ENCODE assay signal across 20 cellular contexts in genomic region chr20:54929191-54929590, GRCh38.
DNase-seq lines count a peak whose midpoint lies in the region; ATAC-seq, FAIRE-seq and TF ChIP-seq lines count a peak whose summit lies in the region.
"Had no signal": no experiment of that assay in that cellular context is flagged by ENCODE, and none has a peak within 500 bp of the region (broad histone marks: within the 10 kb centered on the region; RNA-seq: fewer than 3 reads in every experiment).

No MANE protein-coding gene starts in this region.

- no peak for FAIRE-seq in HepG2 (lab: Jason Lieb, UNC)
- FAIRE-seq in HTR-8/SVneo (lab: Jason Lieb, UNC): peak; percentile 28
- FAIRE-seq: D721Med, GM12891, GM19239 had no signal

- no peaks in the 10 kb centered on the region for H3K36me3 ChIP-seq in HepG2 (replicated peaks in 1 of 2; ENCODE audit: control insufficient read depth in 1 of 2, insufficient read depth in 2 of 2, low read length in 2 of 2)
- no peaks in the 10 kb centered on the region for H3K36me3 ChIP-seq in right lobe of liver
- H3K36me3 ChIP-seq: BLaER1 treated with 17β-estradiol and CSF1 and Interleukin-3, amounts not matched to agents 10 nM and 100 nM had no signal

- H3K9me3 ChIP-seq in HepG2 (ENCODE audit: low read length): peaks cover 76% of the 10 kb centered on the region
- H3K9me3 ChIP-seq in right lobe of liver: no peaks in the 10 kb centered on the region
- H3K9me3 ChIP-seq: BLaER1 treated with 17β-estradiol and CSF1 and Interleukin-3, amounts not matched to agents 10 nM and 100 nM had no signal

- ATAC-seq in HepG2 (no peak), right lobe of liver (no peak), left cardiac atrium (no peak), HG03460 (IDR thresholded peaks at IDR 0.05; ENCODE audit: unreplicated experiment) (no peak)
- ATAC-seq: CD8-positive, alpha-beta T cell had no signal

- CTCF ChIA-PET in HepG2 (lab: Yijun Ruan, JAX; ENCODE audit: low intra/inter-chr PET ratio, low total read pairs): no interaction called here

- H3K4me3 ChIP-seq in HepG2 (replicated peaks in 1 of 3; ENCODE audit: insufficient read depth in 1 of 3, low read depth in 2 of 3, low read length in 3 of 3) (no peak overlapping the region), right lobe of liver (no peak overlapping the region)
- H3K4me3 ChIP-seq: BLaER1 treated with 17β-estradiol and CSF1 and Interleukin-3, amounts not matched to agents 10 nM and 100 nM had no signal

- H3K27me3 ChIP-seq in HepG2 (ENCODE audit: control insufficient read depth in 1 of 2, insufficient read depth in 2 of 2, low read length in 2 of 2) (no peaks in the 10 kb centered on the region), right lobe of liver (no peaks in the 10 kb centered on the region)
- H3K27me3 ChIP-seq: BLaER1 treated with 17β-estradiol and CSF1 and Interleukin-3, amounts not matched to agents 10 nM and 100 nM had no signal

- POLR2A ChIA-PET in HepG2 (lab: Yijun Ruan, JAX): no interaction called here

- TF ChIP-seq CTCF in HepG2 (CRISPR knock-in tag; IDR thresholded peaks at IDR 0.05) (no peak), right lobe of liver (IDR thresholded peaks at IDR 0.05) (no peak)

- no peak overlapping the region for H3K27ac ChIP-seq in HepG2 (ENCODE audit: extremely low read length, insufficient read depth, low read length)
- H3K27ac ChIP-seq in right lobe of liver: no peak overlapping the region
- H3K27ac ChIP-seq: BLaER1 treated with 17β-estradiol and CSF1 and Interleukin-3, amounts not matched to agents 10 nM and 100 nM; C4-2B had no signal

- no peaks in the 10 kb centered on the region for H3K79me2 ChIP-seq in HepG2 (ENCODE audit: insufficient read depth, low read length)

- no TSS peak for BruUV-seq in HepG2 (replicated peaks; lab: Mats Ljungman, UMichigan)

- H3K4me2 ChIP-seq in HepG2 (ENCODE audit: low read depth, low read length): no peak overlapping the region
- H3K4me2 ChIP-seq: BLaER1 treated with 17β-estradiol and CSF1 and Interleukin-3, amounts not matched to agents 10 nM and 100 nM had no signal

- no peaks in the 10 kb centered on the region for H4K20me1 ChIP-seq in HepG2 (ENCODE audit: insufficient read depth, low read length)
- H4K20me1 ChIP-seq: BLaER1 treated with 17β-estradiol and CSF1 and Interleukin-3, amounts not matched to agents 10 nM and 100 nM had no signal

- 16% methylated on average over 4 of the region's 4 CpGs for WGBS in HepG2 (ENCODE audit: low lambda C conversion rate)
- 42% methylated on average over 4 of the region's 4 CpGs for WGBS in right lobe of liver (ENCODE audit: insufficient coverage, low coverage, low lambda C conversion rate, missing lambda C conversion rate)

- TF ChIP-seq RAD21 in HepG2 (CRISPR knock-in tag; IDR thresholded peaks at IDR 0.05): no peak

- H2AFZ ChIP-seq in HepG2 (ENCODE audit: low read length): no peak overlapping the region

- intact Hi-C loops in HepG2 (cut with micrococcal nuclease; ENCODE audit: unreplicated experiment) (no loop called here), right lobe of liver (cut with DNase I) (no loop called here), left cardiac atrium (cut with DNase I) (no loop called here)

- in situ Hi-C loops in HepG2 (cut with HindIII; ENCODE audit: extremely low pct_ligation_motif_present, low pct_unique_long_range_greater_than_20kb): no loop called here

- H3K4me1 ChIP-seq in HepG2 (ENCODE audit: insufficient read depth, low read length): no peaks in the 10 kb centered on the region
- H3K4me1 ChIP-seq in right lobe of liver: no peaks in the 10 kb centered on the region
- H3K4me1 ChIP-seq: BLaER1 treated with 17β-estradiol and CSF1 and Interleukin-3, amounts not matched to agents 10 nM and 100 nM; Caco-2 had no signal

- DNase-seq in HepG2 (ENCODE audit: low spot score) (no peak), right lobe of liver (no peak), HTR-8/SVneo (ENCODE audit: insufficient read length, low spot score) (no peak), NCI-H82 treated with DMSO at 0.1 percent for 48 hours (lab: John Stamatoyannopoulos, UW; ENCODE audit: unreplicated experiment) (peak; percentile 70), NCI-H2107 treated with DMSO at 0.1 percent for 48 hours (lab: John Stamatoyannopoulos, UW; ENCODE audit: unreplicated experiment) (no peak), left cardiac atrium (no peak)
- DNase-seq: 8988T; ACHN; Caco-2; Calu3; CD4-positive, alpha-beta T cell; CD8-positive, alpha-beta T cell; DMS79 treated with DMSO at 0.1 percent for 48 hours; GF-D8 had no signal

- no peak overlapping the region for H3K9ac ChIP-seq in HepG2 (ENCODE audit: insufficient read depth, low read depth, low read length)
- H3K9ac ChIP-seq: BLaER1 treated with 17β-estradiol and CSF1 and Interleukin-3, amounts not matched to agents 10 nM and 100 nM had no signal

- TF ChIP-seq POLR2A in HepG2 (IDR thresholded peaks at IDR 0.05; ENCODE audit: insufficient read depth in 1 of 2, low read depth in 2 of 2, low read length in 2 of 2) (no peak), right lobe of liver (IDR thresholded peaks at IDR 0.05) (no peak)

- TF ChIP-seq EP300 in HepG2 (IDR thresholded peaks at IDR 0.05; ENCODE audit: low read depth in 2 of 2, low read length in 2 of 2) (no peak), HepG2 (CRISPR knock-in tag; IDR thresholded peaks at IDR 0.05; ENCODE audit: borderline replicate concordance) (no peak)

TF ChIP-seq in HepG2, 621 proteins besides CTCF, POLR2A, EP300 and RAD21:
- TF ChIP-seq KDM3A (CRISPR knock-in tag; IDR thresholded peaks at IDR 0.05; ENCODE audit: low read depth): no peak
- TF ChIP-seq HNRNPK (IDR thresholded peaks at IDR 0.05; ENCODE audit: low read depth, low read length, poor library complexity, severe bottlenecking): peak; percentile 10
- TF ChIP-seq NCOA2 (CRISPR knock-in tag; IDR thresholded peaks at IDR 0.05): no peak
TF ChIP-seq in HepG2: peak in this region for 1.
